Comparison of ENCODE assay signal across 19 cellular contexts in genomic region chr18:14976736-14977430, GRCh38.
DNase-seq lines count a peak whose midpoint lies in the region; ATAC-seq and TF ChIP-seq lines count a peak whose summit lies in the region.
"Had no signal": no experiment of that assay in that cellular context is flagged by ENCODE, and none has a peak within 500 bp of the region (broad histone marks: within the 10 kb centered on the region; RNA-seq: fewer than 3 reads in every experiment).

No MANE protein-coding gene starts in this region.

- no peaks in the 10 kb centered on the region for H3K9me3 ChIP-seq in DND-41 (ENCODE audit: insufficient read depth, low read length, severe bottlenecking)
- H3K9me3 ChIP-seq: upper lobe of right lung had no signal

- no peaks in the 10 kb centered on the region for H3K27me3 ChIP-seq in DND-41 (ENCODE audit: insufficient read depth, low read length, poor library complexity)
- H3K27me3 ChIP-seq: upper lobe of right lung had no signal

- ATAC-seq in DND-41 (ENCODE audit: insufficient read depth, low read depth), result peak; percentile 57; the same call in 2 of the 3 replicates
- ATAC-seq in GM19035 (IDR thresholded peaks at IDR 0.05; ENCODE audit: unreplicated experiment), result no peak
- ATAC-seq: CD8-positive, alpha-beta T cell; left colon; naive thymus-derived CD8-positive, alpha-beta T cell; upper lobe of right lung had no signal

- no peak overlapping the region for H3K27ac ChIP-seq in DND-41 (ENCODE audit: low read length)
- H3K27ac ChIP-seq: upper lobe of right lung had no signal

- no peaks in the 10 kb centered on the region for H3K36me3 ChIP-seq in DND-41 (ENCODE audit: insufficient read depth, low read length)
- H3K36me3 ChIP-seq: upper lobe of right lung had no signal

- no peaks in the 10 kb centered on the region for H3K4me1 ChIP-seq in DND-41 (ENCODE audit: insufficient read depth, low read length)
- H3K4me1 ChIP-seq: upper lobe of right lung had no signal

- TF ChIP-seq CTCF in DND-41 (IDR thresholded peaks at IDR 0.05; ENCODE audit: borderline replicate concordance, extremely low read depth, low read length, poor library complexity, severe bottlenecking) (peak; percentile 8), NB4 (IDR thresholded peaks at IDR 0.05; ENCODE audit: low read depth, low read length) (peak; percentile 45), astrocyte of the spinal cord (IDR thresholded peaks at IDR 0.05; ENCODE audit: low read depth, low read length) (peak; percentile 49)

- no peak for TF ChIP-seq POLR2A in NB4 (IDR thresholded peaks at IDR 0.05; ENCODE audit: extremely low read depth, insufficient read length)

- H3K79me2 ChIP-seq in DND-41 (ENCODE audit: insufficient read depth, low read length), result no peaks in the 10 kb centered on the region

- H2AFZ ChIP-seq in DND-41 (ENCODE audit: low read depth, low read length), result no peak overlapping the region

- H3K9ac ChIP-seq in DND-41 (ENCODE audit: low read depth, low read length), result no peak overlapping the region

- in situ Hi-C loops in astrocyte of the spinal cord (cut with HindIII; ENCODE audit: low sequenced_read_pairs), result no loop called here

- H3K4me3 ChIP-seq in DND-41 (ENCODE audit: low read depth in 1 of 2, low read length in 2 of 2) (no peak overlapping the region), NB4 (ENCODE audit: low read depth, low read length) (no peak overlapping the region), astrocyte of the spinal cord (ENCODE audit: low read depth, low read length) (no peak overlapping the region)
- H3K4me3 ChIP-seq: upper lobe of right lung had no signal

- H3K4me2 ChIP-seq in DND-41 (ENCODE audit: insufficient read depth, low read length), result no peak overlapping the region

- DNase-seq in DND-41 (no peak), NB4 (ENCODE audit: low read depth) (peak; percentile 72), astrocyte of the spinal cord (ENCODE audit: low read depth, low spot score) (peak; percentile 84), lung microvascular endothelial cell (ENCODE audit: low read depth in 2 of 2) (peak; percentile 47 to 85), HPDE6-E6E7 (ENCODE audit: extremely low spot score) (no peak), NCI-H2081 treated with DMSO at 0.1 percent for 48 hours (lab: John Stamatoyannopoulos, UW) (no peak), C1 segment of cervical spinal cord (lab: John Stamatoyannopoulos, UW) (no peak)
- DNase-seq: activated B cell treated with CpG ODN at 0.5 μM for 24 hours; activated CD8-positive, alpha-beta memory T cell treated with anti-CD3 and anti-CD28 coated beads, Interleukin-2, amount 50 U/mL, for 48 hours; activated naive CD4-positive, alpha-beta T cell treated with anti-CD3 and anti-CD28 coated beads, Interleukin-2, amount 10 ng/mL, durations not matched to agents 7 days and 5 days; CD8-positive, alpha-beta T cell; KG1; left colon; naive thymus-derived CD8-positive, alpha-beta T cell; NCI-H1694 treated with DMSO at 0.1 percent for 48 hours; NCI-H748 treated with DMSO at 0.1 percent for 48 hours; stimulated activated CD4-positive, alpha-beta T cell treated with anti-CD3 and anti-CD28 coated beads, Interleukin-4, amount 100 ng/mL, for 1 hour; upper lobe of right lung had no signal

- H4K20me1 ChIP-seq in DND-41 (ENCODE audit: insufficient read depth, low read length), result no peaks in the 10 kb centered on the region

Comparison
In these comparisons a context has a peak if more than half of its experiments do, and no peak if none do; other contexts are left out.
1. DNase-seq: peak in NB4 (single experiment), astrocyte of the spinal cord (single experiment) and lung microvascular endothelial cell (2 of 2); none in DND-41 (single experiment), HPDE6-E6E7 (single experiment), NCI-H2081 treated with DMSO at 0.1 percent for 48 hours (single experiment) and C1 segment of cervical spinal cord (0 of 14).
2. Peak in every context shown above with its lines, with median percentiles within 50 percentile points of each other: CTCF ChIP-seq.